ENCODE assay signal across 15 cellular contexts in genomic region chr22:45285431-45286058, GRCh38. TPM values are rescaled to one million over a fixed set of nuclear protein-coding genes. Genes with fewer than 3 reads are reported as not detected.
DNase-seq lines count a peak whose midpoint lies in the region; ATAC-seq and TF ChIP-seq lines count a peak whose summit lies in the region.
"Had no signal": no experiment of that assay in that cellular context is flagged by ENCODE, and none has a peak within 500 bp of the region (broad histone marks: within the 10 kb centered on the region; RNA-seq: fewer than 3 reads in every experiment).

No MANE protein-coding gene starts in this region.

- H3K4me3 ChIP-seq in iPS-18c (ENCODE audit: insufficient read depth, low read depth, low read length) (peak overlapping the region; percentile 60; the same call in 1 of the 2 replicates), coronary artery (no peak overlapping the region)

- H3K9me3 Mint-ChIP-seq in activated naive CD4-positive, alpha-beta T cell treated with anti-CD3 and anti-CD28 coated beads for 36 hours = no peaks in the 10 kb centered on the region
- H3K9me3 Mint-ChIP-seq in activated naive CD4-positive, alpha-beta T cell treated with anti-CD3 and anti-CD28 coated beads, Interleukin-2, amount 10 ng/mL, durations not matched to agents 7 days and 5 days = no peaks in the 10 kb centered on the region
- no peaks in the 10 kb centered on the region for H3K9me3 Mint-ChIP-seq in WTC11
- no peaks in the 10 kb centered on the region for H3K9me3 Mint-ChIP-seq in type B pancreatic cell
- H3K9me3 Mint-ChIP-seq: activated T-cell treated with anti-CD3 and anti-CD28 coated beads, Interleukin-2, amount 50 U/mL, for 4 hours had no signal

- no peak overlapping the region for H3K4me3 Mint-ChIP-seq in activated naive CD4-positive, alpha-beta T cell treated with anti-CD3 and anti-CD28 coated beads for 36 hours
- H3K4me3 Mint-ChIP-seq in activated naive CD4-positive, alpha-beta T cell treated with anti-CD3 and anti-CD28 coated beads, Interleukin-2, amount 10 ng/mL, durations not matched to agents 7 days and 5 days = no peak overlapping the region
- peak overlapping the region; percentile 76 for H3K4me3 Mint-ChIP-seq in WTC11
- H3K4me3 Mint-ChIP-seq in type B pancreatic cell = peak overlapping the region; percentile 65
- H3K4me3 Mint-ChIP-seq: activated T-cell treated with anti-CD3 and anti-CD28 coated beads, Interleukin-2, amount 50 U/mL, for 4 hours had no signal

- no peak overlapping the region for H3K27ac Mint-ChIP-seq in activated naive CD4-positive, alpha-beta T cell treated with anti-CD3 and anti-CD28 coated beads for 36 hours
- H3K27ac Mint-ChIP-seq in activated naive CD4-positive, alpha-beta T cell treated with anti-CD3 and anti-CD28 coated beads, Interleukin-2, amount 10 ng/mL, durations not matched to agents 7 days and 5 days = no peak overlapping the region
- no peak overlapping the region for H3K27ac Mint-ChIP-seq in WTC11
- peak overlapping the region; percentile 9 for H3K27ac Mint-ChIP-seq in type B pancreatic cell

- peaks cover 4% of the 10 kb centered on the region for H3K4me1 Mint-ChIP-seq in activated naive CD4-positive, alpha-beta T cell treated with anti-CD3 and anti-CD28 coated beads for 36 hours (ENCODE audit: low read depth)
- peaks cover 9% of the 10 kb centered on the region for H3K4me1 Mint-ChIP-seq in activated naive CD4-positive, alpha-beta T cell treated with anti-CD3 and anti-CD28 coated beads, Interleukin-2, amount 10 ng/mL, durations not matched to agents 7 days and 5 days
- H3K4me1 Mint-ChIP-seq in WTC11 (peaks cover 11% of the 10 kb centered on the region), type B pancreatic cell (ENCODE audit: unreplicated experiment) (peaks cover 6% of the 10 kb centered on the region)

- no peak overlapping the region for H3K27ac ChIP-seq in coronary artery
- H3K27ac ChIP-seq: epithelial cell of prostate, transverse colon had no signal

- peaks cover 2% of the 10 kb centered on the region for H3K27me3 Mint-ChIP-seq in activated naive CD4-positive, alpha-beta T cell treated with anti-CD3 and anti-CD28 coated beads for 36 hours (ENCODE audit: low read depth)
- peaks cover 62% of the 10 kb centered on the region for H3K27me3 Mint-ChIP-seq in activated naive CD4-positive, alpha-beta T cell treated with anti-CD3 and anti-CD28 coated beads, Interleukin-2, amount 10 ng/mL, durations not matched to agents 7 days and 5 days
- H3K27me3 Mint-ChIP-seq in WTC11 (ENCODE audit: low read depth) = peaks cover 58% of the 10 kb centered on the region
- H3K27me3 Mint-ChIP-seq in type B pancreatic cell = peaks cover 43% of the 10 kb centered on the region

- POLR2A ChIA-PET in WTC11 (lab: Charles Lee) = no interaction called here

- CTCF ChIA-PET in activated naive CD4-positive, alpha-beta T cell treated with anti-CD3 and anti-CD28 coated beads for 36 hours (lab: Charles Lee) = no interaction called here
- CTCF ChIA-PET in activated naive CD4-positive, alpha-beta T cell treated with anti-CD3 and anti-CD28 coated beads, Interleukin-2, amount 10 ng/mL, durations not matched to agents 7 days and 5 days (lab: Charles Lee) = no interaction called here
- CTCF ChIA-PET in WTC11 (lab: Charles Lee) = interaction anchor here (0.9 to 2.1 kb wide), 9 partner anchors 17 to 269 kb away, joined by 3 to 6 read pairs (median 4); no protein-coding TSS in a partner anchor

- peak; percentile 72 for ATAC-seq in WTC11

- TF ChIP-seq CTCF in WTC11 (IDR thresholded peaks at IDR 0.05) (no peak), type B pancreatic cell (conservative IDR thresholded peaks at IDR 0.05) (no peak), coronary artery (IDR thresholded peaks at IDR 0.05) (no peak)

- peaks cover 3% of the 10 kb centered on the region for H3K9me3 ChIP-seq in iPS-18c (ENCODE audit: control insufficient read depth, insufficient read depth, low read length)
- H3K9me3 ChIP-seq: transverse colon had no signal

- no peaks in the 10 kb centered on the region for H3K36me3 Mint-ChIP-seq in activated naive CD4-positive, alpha-beta T cell treated with anti-CD3 and anti-CD28 coated beads for 36 hours (ENCODE audit: low read depth)
- no peaks in the 10 kb centered on the region for H3K36me3 Mint-ChIP-seq in activated naive CD4-positive, alpha-beta T cell treated with anti-CD3 and anti-CD28 coated beads, Interleukin-2, amount 10 ng/mL, durations not matched to agents 7 days and 5 days
- H3K36me3 Mint-ChIP-seq in WTC11 = no peaks in the 10 kb centered on the region
- no peaks in the 10 kb centered on the region for H3K36me3 Mint-ChIP-seq in type B pancreatic cell

- peak; percentile 30 for DNase-seq in activated naive CD4-positive, alpha-beta T cell treated with anti-CD3 and anti-CD28 coated beads for 36 hours
- no peak for DNase-seq in activated naive CD4-positive, alpha-beta T cell treated with anti-CD3 and anti-CD28 coated beads, Interleukin-2, amount 10 ng/mL, durations not matched to agents 7 days and 5 days
- DNase-seq in WTC11 (ENCODE audit: low spot score) (peak; percentile 76), type B pancreatic cell (ENCODE audit: extremely low spot score, unreplicated experiment) (no peak), coronary artery (ENCODE audit: low spot score) (no peak), NCI-H2107 (lab: John Stamatoyannopoulos, UW) (no peak), NCI-H1105 (lab: John Stamatoyannopoulos, UW) (no peak)
- DNase-seq: NCI-H2227 treated with DMSO at 0.1 percent for 48 hours, SIG-M5 had no signal

- intact Hi-C loops in activated naive CD4-positive, alpha-beta T cell treated with anti-CD3 and anti-CD28 coated beads for 36 hours (cut with micrococcal nuclease) = no loop called here

TF ChIP-seq in WTC11, 78 proteins besides CTCF, POLR2A, EP300 and RAD21:
- no peak for TF ChIP-seq ZNF671 (CRISPR knock-in tag; IDR thresholded peaks at IDR 0.05)
- TF ChIP-seq MAX (CRISPR knock-in tag; IDR thresholded peaks at IDR 0.05) = 0 out of 2 replicates have a peak, but pooled peaks have one; percentile 2
- TF ChIP-seq USF2 (CRISPR knock-in tag; IDR thresholded peaks at IDR 0.05) = 0 out of 2 replicates have a peak, but pooled peaks have one; percentile 6
- 0 out of 2 replicates have a peak, but pooled peaks have one; percentile 23 for TF ChIP-seq ZNF281 (CRISPR knock-in tag; IDR thresholded peaks at IDR 0.05)

RNA-seq across cellular contexts. Expression of gene UPK3A, which starts 0.8 kb away (rescaled TPM):
- not detected for total RNA-seq in activated naive CD4-positive, alpha-beta T cell treated with anti-CD3 and anti-CD28 coated beads for 36 hours
- total RNA-seq in WTC11 (2021) (0.23 to 0.62 TPM (median 0.37 TPM) in 3 replicates), type B pancreatic cell (ENCODE audit: low replicate concordance) (0.29 and 0.62 TPM in 2 replicates)
- total RNA-seq: activated T-cell treated with anti-CD3 and anti-CD28 coated beads, Interleukin-2, amount 50 U/mL, for 4 hours; Daoy; M059J had no signal

RNA-seq across cellular contexts. Expression of gene FAM118A, which starts 24.2 kb away (rescaled TPM):
- total RNA-seq in activated naive CD4-positive, alpha-beta T cell treated with anti-CD3 and anti-CD28 coated beads for 36 hours = 10 to 100 TPM; 62.2 to 66.9 TPM
- total RNA-seq in WTC11 (2021) (20.7 to 21.6 TPM (median 21.3 TPM) in 3 replicates), type B pancreatic cell (ENCODE audit: low replicate concordance) (89.7 and 121 TPM in 2 replicates)

RNA-seq across cellular contexts. Expression of gene KIAA0930, which starts 44.9 kb away (rescaled TPM):
- total RNA-seq in activated naive CD4-positive, alpha-beta T cell treated with anti-CD3 and anti-CD28 coated beads for 36 hours = 10 to 100 TPM; 16.6 to 19.5 TPM
- 53.2 to 62.1 TPM (median 57.6 TPM) in 3 replicates for total RNA-seq in WTC11 (2021)
- 54.1 and 68.0 TPM in 2 replicates for total RNA-seq in type B pancreatic cell (ENCODE audit: low replicate concordance)

Comparison
In these comparisons a context has a peak if more than half of its experiments do, and no peak if none do; other contexts are left out.
1. DNase-seq: peak in activated naive CD4-positive, alpha-beta T cell treated with anti-CD3 and anti-CD28 coated beads for 36 hours (single experiment) and WTC11 (single experiment); none in activated naive CD4-positive, alpha-beta T cell treated with anti-CD3 and anti-CD28 coated beads, Interleukin-2, amount 10 ng/mL, durations not matched to agents 7 days and 5 days (single experiment), type B pancreatic cell (single experiment), coronary artery (single experiment), NCI-H2107 (single experiment) and NCI-H1105 (single experiment).
2. H3K4me3 Mint-ChIP-seq: peak in WTC11 (single experiment) and type B pancreatic cell (single experiment); none in activated naive CD4-positive, alpha-beta T cell treated with anti-CD3 and anti-CD28 coated beads for 36 hours (single experiment) and activated naive CD4-positive, alpha-beta T cell treated with anti-CD3 and anti-CD28 coated beads, Interleukin-2, amount 10 ng/mL, durations not matched to agents 7 days and 5 days (single experiment).